Comparison of ENCODE assay signal across 8 cellular contexts in the genomic region with DNA sequence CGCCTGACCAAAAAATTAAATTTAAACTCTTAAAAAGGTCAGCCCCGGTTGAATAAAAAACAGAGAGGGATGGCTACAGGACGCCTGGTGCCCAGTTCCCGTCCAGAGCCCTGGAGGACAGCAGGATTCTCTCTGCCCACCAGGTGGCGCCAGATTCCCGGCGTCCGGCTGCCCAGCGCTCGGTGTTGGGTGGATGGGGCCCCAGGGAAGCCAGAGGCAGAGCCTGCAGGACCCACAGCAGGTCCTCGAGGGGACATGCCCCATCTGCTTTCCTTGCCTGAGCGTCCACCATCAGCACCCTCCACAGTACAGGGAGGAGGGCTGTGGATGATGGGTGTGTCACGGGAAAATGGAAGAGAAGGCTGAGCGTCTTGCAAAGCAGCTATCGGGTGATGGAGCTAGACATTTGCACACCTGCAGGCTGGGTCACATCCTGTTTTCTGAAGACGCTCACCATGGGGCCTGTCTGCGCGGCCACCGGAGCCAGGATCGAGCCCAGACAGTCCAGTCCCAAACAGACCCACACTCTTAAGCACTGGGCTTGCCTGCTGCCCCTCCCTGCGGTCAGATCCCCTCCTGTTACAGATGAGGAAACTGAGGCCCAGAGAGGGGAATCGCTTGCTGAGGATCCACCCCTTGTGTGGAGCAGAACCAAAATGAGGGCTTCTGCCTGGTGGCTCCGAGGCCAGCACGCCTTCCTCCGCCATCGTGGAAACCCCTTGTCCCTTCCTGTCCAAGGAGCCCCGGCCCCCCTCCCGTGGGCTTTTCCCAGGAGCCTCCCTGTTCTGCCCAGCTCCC. TPM values are rescaled to one million over a fixed set of nuclear protein-coding genes. Genes with fewer than 3 reads are reported as not detected.
A peak's percentile ranks its signal among the peaks of the same experiment; 100 is the strongest.
DNase-seq lines count a peak whose midpoint lies in the region; ATAC-seq, FAIRE-seq and TF ChIP-seq lines count a peak whose summit lies in the region.

No MANE protein-coding gene starts in this region.

- H3K4me2 ChIP-seq in HepG2 (ENCODE audit: low read depth, low read length), result peak overlapping the region; percentile 56

- H3K4me3 ChIP-seq in HepG2 (replicated peaks in 1 of 3; ENCODE audit: insufficient read depth in 1 of 3, low read depth in 2 of 3, low read length in 3 of 3), result peak overlapping the region in 1 of 3 experiments; percentile 13; a peak in 1 of 6 replicates

- intact Hi-C loops in HepG2 (cut with micrococcal nuclease; ENCODE audit: unreplicated experiment), result loop anchor here (2.0 to 10.0 kb wide), 4 partner anchors 41 to 138 kb away; a partner anchor contains a TSS

- peaks cover 2% of the 10 kb centered on the region; the same call in 1 of the 2 replicates for H3K9me3 ChIP-seq in HepG2 (ENCODE audit: low read length)

- no peak overlapping the region for H3K27ac ChIP-seq in HepG2 (ENCODE audit: extremely low read length, insufficient read depth, low read length)

- peak; percentile 97 for TF ChIP-seq RAD21 in HepG2 (CRISPR knock-in tag; IDR thresholded peaks at IDR 0.05)

- WGBS in HepG2 (ENCODE audit: low lambda C conversion rate), result 31% methylated on average over 13 of the region's 28 CpGs

- H2AFZ ChIP-seq in HepG2 (ENCODE audit: low read length), result no peak overlapping the region

- no peaks in the 10 kb centered on the region for H3K79me2 ChIP-seq in HepG2 (ENCODE audit: insufficient read depth, low read length)

- H3K36me3 ChIP-seq in HepG2 (replicated peaks in 1 of 2; ENCODE audit: control insufficient read depth in 1 of 2, insufficient read depth in 2 of 2, low read length in 2 of 2), result no peaks in the 10 kb centered on the region

- CTCF ChIA-PET in HepG2 (lab: Yijun Ruan, JAX; ENCODE audit: low intra/inter-chr PET ratio, low total read pairs), result interaction anchor here (1.2 to 4.6 kb wide), 4 partner anchors 45 to 145 kb away, joined by 4 to 27 read pairs (median 6); no protein-coding TSS in a partner anchor

- H3K27me3 ChIP-seq in HepG2 (ENCODE audit: control insufficient read depth in 1 of 2, insufficient read depth in 2 of 2, low read length in 2 of 2), result peaks cover 0 to 2% of the 10 kb centered on the region in 2 experiments; a peak in 1 of 5 replicates

- H3K9ac ChIP-seq in HepG2 (ENCODE audit: insufficient read depth, low read depth, low read length), result no peak overlapping the region

- peak; percentile 97 for TF ChIP-seq CTCF in HepG2 (CRISPR knock-in tag; IDR thresholded peaks at IDR 0.05)

- no peaks in the 10 kb centered on the region for H4K20me1 ChIP-seq in HepG2 (ENCODE audit: insufficient read depth, low read length)

- in situ Hi-C loops in HepG2 (cut with HindIII; ENCODE audit: extremely low pct_ligation_motif_present, low pct_unique_long_range_greater_than_20kb), result loop anchor here (5.0 kb wide), 1 partner anchor 141 kb away; no protein-coding TSS in a partner anchor

- no TSS peak for BruUV-seq in HepG2 (replicated peaks; lab: Mats Ljungman, UMichigan)

- no peak for TF ChIP-seq POLR2A in HepG2 (IDR thresholded peaks at IDR 0.05; ENCODE audit: insufficient read depth in 1 of 2, low read depth in 2 of 2, low read length in 2 of 2)

- peak; percentile 83 for DNase-seq in DMS53 (lab: John Stamatoyannopoulos, UW)
- DNase-seq in NCI-H2196 treated with DMSO at 0.1 percent for 48 hours (lab: John Stamatoyannopoulos, UW; ENCODE audit: unreplicated experiment), result peak; percentile 41
- peak; percentile 76 to 81 for DNase-seq in activated CD4-positive, alpha-beta T cell treated with anti-CD3 and anti-CD28 coated beads for 24 hours (ENCODE audit: low read depth in 2 of 2)
- peak; percentile 84 for DNase-seq in cerebellar cortex (ENCODE audit: low spot score)
- DNase-seq in HepG2 (ENCODE audit: low spot score), result peak; percentile 53
- peak; percentile 51 to 84 (median 69) for DNase-seq in stimulated activated CD4-positive, alpha-beta T cell treated with anti-CD3 and anti-CD28 coated beads, TNF-alpha, amount 100 ng/mL, for 1 hour (ENCODE audit: low read depth in 3 of 3, low spot score in 1 of 3)

- H3K4me1 ChIP-seq in HepG2 (ENCODE audit: insufficient read depth, low read length), result peaks cover 54% of the 10 kb centered on the region

- TF ChIP-seq EP300 in HepG2 (IDR thresholded peaks at IDR 0.05; ENCODE audit: low read depth in 2 of 2, low read length in 2 of 2), result no peak
- TF ChIP-seq EP300 in HepG2 (CRISPR knock-in tag; IDR thresholded peaks at IDR 0.05; ENCODE audit: borderline replicate concordance), result no peak

- peak; percentile 30 for FAIRE-seq in HepG2 (lab: Jason Lieb, UNC)

- POLR2A ChIA-PET in HepG2 (lab: Yijun Ruan, JAX), result interaction anchor here (0.7 to 2.2 kb wide), 7 partner anchors 19 to 149 kb away, joined by 3 to 7 read pairs (median 4); a partner anchor contains a TSS

- ATAC-seq in HG02642 (IDR thresholded peaks at IDR 0.05; ENCODE audit: poor library complexity, unreplicated experiment) (peak; percentile 59), HepG2 (peak; percentile 80), GM18868 (IDR thresholded peaks at IDR 0.05; ENCODE audit: unreplicated experiment) (no peak)

TF ChIP-seq in HepG2, 621 proteins besides CTCF, POLR2A, EP300 and RAD21 (continues in another document):
- TF ChIP-seq, protein P1, sequence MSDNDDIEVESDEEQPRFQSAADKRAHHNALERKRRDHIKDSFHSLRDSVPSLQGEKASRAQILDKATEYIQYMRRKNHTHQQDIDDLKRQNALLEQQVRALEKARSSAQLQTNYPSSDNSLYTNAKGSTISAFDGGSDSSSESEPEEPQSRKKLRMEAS (IDR thresholded peaks at IDR 0.05), result 0 out of 2 replicates have a peak, but pooled peaks have one; percentile 18
- TF ChIP-seq SAP130 (CRISPR knock-in tag; IDR thresholded peaks at IDR 0.05; ENCODE audit: low read depth) (peak; percentile 28; the same call in 1 of the 2 replicates), ZNF143 (CRISPR knock-in tag; IDR thresholded peaks at IDR 0.05) (no peak), THAP11 (CRISPR knock-in tag; IDR thresholded peaks at IDR 0.05) (0 out of 2 replicates have a peak, but pooled peaks have one; percentile 21), KDM5B (CRISPR knock-in tag; IDR thresholded peaks at IDR 0.05; ENCODE audit: borderline replicate concordance) (peak; percentile 67; the same call in 1 of the 2 replicates), ZNF619 (CRISPR knock-in tag; IDR thresholded peaks at IDR 0.05) (peak; percentile 82; the same call in 1 of the 2 replicates), ZNF501 (CRISPR knock-in tag; IDR thresholded peaks at IDR 0.05) (peak; percentile 38; the same call in 1 of the 2 replicates), ELF3 (CRISPR knock-in tag; IDR thresholded peaks at IDR 0.05) (0 out of 2 replicates have a peak, but pooled peaks have one; percentile 40), IRF2 (CRISPR knock-in tag; IDR thresholded peaks at IDR 0.05) (peak; percentile 61; the same call in 1 of the 2 replicates), ZNF235 (CRISPR knock-in tag; IDR thresholded peaks at IDR 0.05; ENCODE audit: borderline replicate concordance) (peak; percentile 64; the same call in 1 of the 2 replicates)
- TF ChIP-seq, protein P2, sequence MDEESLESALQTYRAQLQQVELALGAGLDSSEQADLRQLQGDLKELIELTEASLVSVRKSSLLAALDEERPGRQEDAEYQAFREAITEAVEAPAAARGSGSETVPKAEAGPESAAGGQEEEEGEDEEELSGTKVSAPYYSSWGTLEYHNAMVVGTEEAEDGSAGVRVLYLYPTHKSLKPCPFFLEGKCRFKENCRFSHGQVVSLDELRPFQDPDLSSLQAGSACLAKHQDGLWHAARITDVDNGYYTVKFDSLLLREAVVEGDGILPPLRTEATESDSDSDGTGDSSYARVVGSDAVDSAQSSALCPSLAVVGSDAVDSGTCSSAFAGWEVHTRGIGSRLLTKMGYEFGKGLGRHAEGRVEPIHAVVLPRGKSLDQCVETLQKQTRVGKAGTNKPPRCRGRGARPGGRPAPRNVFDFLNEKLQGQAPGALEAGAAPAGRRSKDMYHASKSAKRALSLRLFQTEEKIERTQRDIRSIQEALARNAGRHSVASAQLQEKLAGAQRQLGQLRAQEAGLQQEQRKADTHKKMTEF (CRISPR knock-in tag; IDR thresholded peaks at IDR 0.05), result 0 out of 2 replicates have a peak, but pooled peaks have one; percentile 39

RNA-seq across cellular contexts. Expression of a gene that starts 18.5 kb away (rescaled TPM):
- 0.20 and 0.35 TPM in 2 replicates for total RNA-seq in HepG2 (2016; rRNA removed; fragmentation: Illumina TruSeq; extraction: Trizol)
- total RNA-seq in HepG2 (2016; cell fraction: cytosol; rRNA removed; fragmentation: Illumina TruSeq; extraction: Trizol; ENCODE audit: low read depth), result not detected in 2 replicates
- total RNA-seq in HepG2 (2016; cell fraction: insoluble cytoplasmic fraction; rRNA removed; fragmentation: Illumina TruSeq; extraction: Trizol), result 0.27 and 0.30 TPM in 2 replicates
- 0.09 and 0.21 TPM in 2 replicates for total RNA-seq in HepG2 (2016; cell fraction: membrane; rRNA removed; fragmentation: Illumina TruSeq; extraction: Trizol)
- 0.31 and 1.4 TPM in 2 replicates for total RNA-seq in HepG2 (2016; cell fraction: nucleus; rRNA removed; fragmentation: Illumina TruSeq; extraction: Trizol)
- 4.9 and 7.1 TPM in 2 replicates for polyA plus RNA-seq in HepG2 (2011; rRNA removed)
- 3.6 and 4.4 TPM in 2 replicates for polyA plus RNA-seq in HepG2 (2011; cell fraction: cytosol; rRNA removed)
- 22.7 and 23.8 TPM in 2 replicates for polyA plus RNA-seq in HepG2 (2011; cell fraction: nucleus; rRNA removed)
- 5.5 and 5.7 TPM in 2 replicates for polyA plus RNA-seq in HepG2 (2012)
- polyA plus RNA-seq in HepG2 (2016; cell fraction: cytosol; fragmentation: Illumina TruSeq; extraction: Trizol; ENCODE audit: low read depth), result 0.09 and 0.23 TPM in 2 replicates
- 0.35 and 0.53 TPM in 2 replicates for polyA plus RNA-seq in HepG2 (2016; cell fraction: insoluble cytoplasmic fraction; fragmentation: Illumina TruSeq; extraction: Trizol; ENCODE audit: low read depth)
- polyA plus RNA-seq in HepG2 (2016; cell fraction: membrane; fragmentation: Illumina TruSeq; extraction: Trizol; ENCODE audit: low read depth), result 0.08 and 0.19 TPM in 2 replicates
- 1.6 TPM in 2 replicates for polyA plus RNA-seq in HepG2 (2016; cell fraction: nucleus; fragmentation: Illumina TruSeq; extraction: Trizol; ENCODE audit: insufficient read depth, low read depth)
- polyA minus RNA-seq in HepG2 (2011; rRNA and poly(A)+ RNA removed; ENCODE audit: low replicate concordance), result 7.2 and 8.5 TPM in 2 replicates
- 1.2 and 2.1 TPM in 2 replicates for polyA minus RNA-seq in HepG2 (2011; cell fraction: cytosol; rRNA and poly(A)+ RNA removed)
- polyA minus RNA-seq in HepG2 (2011; cell fraction: nucleus; rRNA and poly(A)+ RNA removed), result 6.5 and 7.6 TPM in 2 replicates
